ENCODE assay signal across 1 cellular context in the genomic region with DNA sequence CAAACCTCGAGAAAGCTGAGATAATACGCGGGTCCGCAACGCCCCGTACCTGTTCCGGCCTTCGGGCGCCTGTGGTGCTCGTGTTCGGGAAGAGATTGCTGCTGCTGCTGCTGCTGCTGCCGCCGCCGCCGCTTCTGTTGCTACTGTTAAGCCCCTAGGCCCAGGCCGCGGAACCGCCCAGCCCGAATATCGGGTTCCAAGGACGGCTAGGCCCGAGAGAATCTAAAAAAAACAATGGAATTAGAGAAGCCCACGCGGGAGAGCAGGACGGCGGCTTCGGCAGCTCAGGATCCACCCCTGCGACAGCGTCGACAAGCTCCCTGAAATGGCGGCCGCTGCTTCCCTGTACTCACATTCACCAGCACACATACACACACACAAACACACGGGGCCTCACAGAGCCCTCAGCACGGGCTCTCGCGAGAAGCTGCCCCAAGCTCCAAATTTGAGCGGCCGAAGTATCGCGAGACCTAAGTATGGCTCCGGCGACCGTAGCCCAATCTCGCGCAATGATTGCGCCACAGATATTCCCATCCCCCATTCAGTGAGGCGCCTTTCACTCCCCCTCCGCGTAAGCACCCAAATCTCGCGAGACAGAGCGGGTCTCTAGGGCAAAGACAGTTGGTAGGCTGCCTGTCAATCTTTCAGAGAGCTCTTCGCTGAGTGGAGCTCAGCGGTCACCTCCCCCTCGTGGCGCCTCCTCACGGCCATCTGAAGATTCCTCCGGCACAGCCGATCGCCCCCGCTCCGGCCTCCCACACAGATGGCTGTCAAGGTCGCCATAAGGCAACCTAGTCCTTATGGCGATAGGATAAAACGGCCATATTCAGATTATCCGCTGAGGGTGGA.
A peak's percentile ranks its signal among the peaks of the same experiment; 100 is the strongest.
TF ChIP-seq lines count a peak whose summit lies in the region.

A gene (minus strand): TSS at position 369 of the 849 bp plus-strand sequence. CDS start 1,386 bp downstream, outside the sequence.

TF ChIP-seq in GM23338, 12 proteins besides CTCF, POLR2A, EP300 and RAD21 (continued from another document):
- TF ChIP-seq, protein P1, sequence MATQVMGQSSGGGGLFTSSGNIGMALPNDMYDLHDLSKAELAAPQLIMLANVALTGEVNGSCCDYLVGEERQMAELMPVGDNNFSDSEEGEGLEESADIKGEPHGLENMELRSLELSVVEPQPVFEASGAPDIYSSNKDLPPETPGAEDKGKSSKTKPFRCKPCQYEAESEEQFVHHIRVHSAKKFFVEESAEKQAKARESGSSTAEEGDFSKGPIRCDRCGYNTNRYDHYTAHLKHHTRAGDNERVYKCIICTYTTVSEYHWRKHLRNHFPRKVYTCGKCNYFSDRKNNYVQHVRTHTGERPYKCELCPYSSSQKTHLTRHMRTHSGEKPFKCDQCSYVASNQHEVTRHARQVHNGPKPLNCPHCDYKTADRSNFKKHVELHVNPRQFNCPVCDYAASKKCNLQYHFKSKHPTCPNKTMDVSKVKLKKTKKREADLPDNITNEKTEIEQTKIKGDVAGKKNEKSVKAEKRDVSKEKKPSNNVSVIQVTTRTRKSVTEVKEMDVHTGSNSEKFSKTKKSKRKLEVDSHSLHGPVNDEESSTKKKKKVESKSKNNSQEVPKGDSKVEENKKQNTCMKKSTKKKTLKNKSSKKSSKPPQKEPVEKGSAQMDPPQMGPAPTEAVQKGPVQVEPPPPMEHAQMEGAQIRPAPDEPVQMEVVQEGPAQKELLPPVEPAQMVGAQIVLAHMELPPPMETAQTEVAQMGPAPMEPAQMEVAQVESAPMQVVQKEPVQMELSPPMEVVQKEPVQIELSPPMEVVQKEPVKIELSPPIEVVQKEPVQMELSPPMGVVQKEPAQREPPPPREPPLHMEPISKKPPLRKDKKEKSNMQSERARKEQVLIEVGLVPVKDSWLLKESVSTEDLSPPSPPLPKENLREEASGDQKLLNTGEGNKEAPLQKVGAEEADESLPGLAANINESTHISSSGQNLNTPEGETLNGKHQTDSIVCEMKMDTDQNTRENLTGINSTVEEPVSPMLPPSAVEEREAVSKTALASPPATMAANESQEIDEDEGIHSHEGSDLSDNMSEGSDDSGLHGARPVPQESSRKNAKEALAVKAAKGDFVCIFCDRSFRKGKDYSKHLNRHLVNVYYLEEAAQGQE (IDR thresholded peaks at IDR 0.05; ENCODE audit: unreplicated experiment) = peak; percentile 6
- peak; percentile 93 for TF ChIP-seq CREB1 (CRISPR knock-in tag; IDR thresholded peaks at IDR 0.05; ENCODE audit: low read depth)
- no peak for TF ChIP-seq ZNF114 (CRISPR knock-in tag; IDR thresholded peaks at IDR 0.05)
- TF ChIP-seq EZH2 (IDR thresholded peaks at IDR 0.05; ENCODE audit: low read depth, unreplicated experiment) = no peak
- TF ChIP-seq POLR2AphosphoS5 (IDR thresholded peaks at IDR 0.05; ENCODE audit: low read depth) = peak; percentile 97
- TF ChIP-seq ZNF331 (CRISPR knock-in tag; IDR thresholded peaks at IDR 0.05; ENCODE audit: low read depth) = no peak
